1 cellular context compared by ENCODE assay signal in genomic region chr1:109263597-109264378, GRCh38.
TF ChIP-seq lines count a peak whose summit lies in the region.

No MANE protein-coding gene starts in this region.

TF ChIP-seq in HepG2, 621 proteins besides CTCF, POLR2A, EP300 and RAD21 (continued from another document and continues in another):
- TF ChIP-seq, protein P1, sequence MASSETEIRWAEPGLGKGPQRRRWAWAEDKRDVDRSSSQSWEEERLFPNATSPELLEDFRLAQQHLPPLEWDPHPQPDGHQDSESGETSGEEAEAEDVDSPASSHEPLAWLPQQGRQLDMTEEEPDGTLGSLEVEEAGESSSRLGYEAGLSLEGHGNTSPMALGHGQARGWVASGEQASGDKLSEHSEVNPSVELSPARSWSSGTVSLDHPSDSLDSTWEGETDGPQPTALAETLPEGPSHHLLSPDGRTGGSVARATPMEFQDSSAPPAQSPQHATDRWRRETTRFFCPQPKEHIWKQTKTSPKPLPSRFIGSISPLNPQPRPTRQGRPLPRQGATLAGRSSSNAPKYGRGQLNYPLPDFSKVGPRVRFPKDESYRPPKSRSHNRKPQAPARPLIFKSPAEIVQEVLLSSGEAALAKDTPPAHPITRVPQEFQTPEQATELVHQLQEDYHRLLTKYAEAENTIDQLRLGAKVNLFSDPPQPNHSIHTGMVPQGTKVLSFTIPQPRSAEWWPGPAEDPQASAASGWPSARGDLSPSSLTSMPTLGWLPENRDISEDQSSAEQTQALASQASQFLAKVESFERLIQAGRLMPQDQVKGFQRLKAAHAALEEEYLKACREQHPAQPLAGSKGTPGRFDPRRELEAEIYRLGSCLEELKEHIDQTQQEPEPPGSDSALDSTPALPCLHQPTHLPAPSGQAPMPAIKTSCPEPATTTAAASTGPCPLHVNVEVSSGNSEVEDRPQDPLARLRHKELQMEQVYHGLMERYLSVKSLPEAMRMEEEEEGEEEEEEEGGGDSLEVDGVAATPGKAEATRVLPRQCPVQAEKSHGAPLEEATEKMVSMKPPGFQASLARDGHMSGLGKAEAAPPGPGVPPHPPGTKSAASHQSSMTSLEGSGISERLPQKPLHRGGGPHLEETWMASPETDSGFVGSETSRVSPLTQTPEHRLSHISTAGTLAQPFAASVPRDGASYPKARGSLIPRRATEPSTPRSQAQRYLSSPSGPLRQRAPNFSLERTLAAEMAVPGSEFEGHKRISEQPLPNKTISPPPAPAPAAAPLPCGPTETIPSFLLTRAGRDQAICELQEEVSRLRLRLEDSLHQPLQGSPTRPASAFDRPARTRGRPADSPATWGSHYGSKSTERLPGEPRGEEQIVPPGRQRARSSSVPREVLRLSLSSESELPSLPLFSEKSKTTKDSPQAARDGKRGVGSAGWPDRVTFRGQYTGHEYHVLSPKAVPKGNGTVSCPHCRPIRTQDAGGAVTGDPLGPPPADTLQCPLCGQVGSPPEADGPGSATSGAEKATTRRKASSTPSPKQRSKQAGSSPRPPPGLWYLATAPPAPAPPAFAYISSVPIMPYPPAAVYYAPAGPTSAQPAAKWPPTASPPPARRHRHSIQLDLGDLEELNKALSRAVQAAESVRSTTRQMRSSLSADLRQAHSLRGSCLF (CRISPR knock-in tag; IDR thresholded peaks at IDR 0.05; ENCODE audit: borderline replicate concordance): no peak
- TF ChIP-seq ZNF670 (CRISPR knock-in tag; IDR thresholded peaks at IDR 0.05; ENCODE audit: borderline replicate concordance): no peak
- TF ChIP-seq REST (IDR thresholded peaks at IDR 0.05; ENCODE audit: borderline replicate concordance in 1 of 2, low read depth in 1 of 2, low read length in 2 of 2): no peak
- TF ChIP-seq THYN1 (CRISPR knock-in tag; IDR thresholded peaks at IDR 0.05; ENCODE audit: borderline replicate concordance, low read depth): no peak
- TF ChIP-seq POLR2AphosphoS2 (IDR thresholded peaks at IDR 0.05; ENCODE audit: low read depth, low read length): no peak
- TF ChIP-seq ZNF367 (CRISPR knock-in tag; IDR thresholded peaks at IDR 0.05; ENCODE audit: borderline replicate concordance): no peak
- TF ChIP-seq, protein P2, sequence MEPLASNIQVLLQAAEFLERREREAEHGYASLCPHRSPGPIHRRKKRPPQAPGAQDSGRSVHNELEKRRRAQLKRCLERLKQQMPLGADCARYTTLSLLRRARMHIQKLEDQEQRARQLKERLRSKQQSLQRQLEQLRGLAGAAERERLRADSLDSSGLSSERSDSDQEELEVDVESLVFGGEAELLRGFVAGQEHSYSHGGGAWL (CRISPR knock-in tag; IDR thresholded peaks at IDR 0.05): peak; percentile 83
- TF ChIP-seq ZSCAN20 (CRISPR knock-in tag; IDR thresholded peaks at IDR 0.05; ENCODE audit: borderline replicate concordance): no peak
- 0 out of 2 replicates have a peak, but pooled peaks have one; percentile 72 for TF ChIP-seq ZFP37 (CRISPR knock-in tag; IDR thresholded peaks at IDR 0.05; ENCODE audit: borderline replicate concordance)
- no peak; the same call in 1 of the 2 replicates for TF ChIP-seq RCOR2 (CRISPR knock-in tag; IDR thresholded peaks at IDR 0.05)
- no peak for TF ChIP-seq AFF4 (CRISPR knock-in tag; IDR thresholded peaks at IDR 0.05)
- TF ChIP-seq MAFK (conservative IDR thresholded peaks at IDR 0.05 in 1 of 2, IDR thresholded peaks at IDR 0.05 in 1 of 2; ENCODE audit: low read length in 2 of 2): no peak
- TF ChIP-seq ETV6 (CRISPR knock-in tag; conservative IDR thresholded peaks at IDR 0.05): no peak
- TF ChIP-seq ZNF546 (CRISPR knock-in tag; conservative IDR thresholded peaks at IDR 0.05): no peak
- TF ChIP-seq, protein P3, sequence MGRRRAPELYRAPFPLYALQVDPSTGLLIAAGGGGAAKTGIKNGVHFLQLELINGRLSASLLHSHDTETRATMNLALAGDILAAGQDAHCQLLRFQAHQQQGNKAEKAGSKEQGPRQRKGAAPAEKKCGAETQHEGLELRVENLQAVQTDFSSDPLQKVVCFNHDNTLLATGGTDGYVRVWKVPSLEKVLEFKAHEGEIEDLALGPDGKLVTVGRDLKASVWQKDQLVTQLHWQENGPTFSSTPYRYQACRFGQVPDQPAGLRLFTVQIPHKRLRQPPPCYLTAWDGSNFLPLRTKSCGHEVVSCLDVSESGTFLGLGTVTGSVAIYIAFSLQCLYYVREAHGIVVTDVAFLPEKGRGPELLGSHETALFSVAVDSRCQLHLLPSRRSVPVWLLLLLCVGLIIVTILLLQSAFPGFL (CRISPR knock-in tag; IDR thresholded peaks at IDR 0.05): no peak
- TF ChIP-seq EEA1 (CRISPR knock-in tag; IDR thresholded peaks at IDR 0.05; ENCODE audit: borderline replicate concordance): no peak
- TF ChIP-seq RFX3 (CRISPR knock-in tag; IDR thresholded peaks at IDR 0.05): no peak
- TF ChIP-seq, protein P4, sequence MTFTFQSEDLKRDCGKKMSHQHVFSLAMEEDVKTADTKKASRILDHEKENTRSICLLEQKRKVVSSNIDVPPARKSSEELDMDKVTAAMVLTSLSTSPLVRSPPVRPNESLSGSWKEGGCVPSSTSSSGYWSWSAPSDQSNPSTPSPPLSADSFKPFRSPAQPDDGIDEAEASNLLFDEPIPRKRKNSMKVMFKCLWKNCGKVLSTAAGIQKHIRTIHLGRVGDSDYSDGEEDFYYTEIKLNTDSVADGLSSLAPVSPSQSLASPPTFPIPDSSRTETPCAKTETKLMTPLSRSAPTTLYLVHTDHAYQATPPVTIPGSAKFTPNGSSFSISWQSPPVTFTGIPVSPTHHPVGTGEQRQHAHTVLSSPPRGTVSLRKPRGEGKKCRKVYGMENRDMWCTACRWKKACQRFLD (CRISPR knock-in tag; IDR thresholded peaks at IDR 0.05; ENCODE audit: borderline replicate concordance): 0 out of 2 replicates have a peak, but pooled peaks have one; percentile 51
- peak; percentile 63 for TF ChIP-seq YY1 (IDR thresholded peaks at IDR 0.05; ENCODE audit: insufficient read depth, insufficient replicate concordance, low read depth, low read length)
- peak; percentile 64; the same call in 1 of the 2 replicates for TF ChIP-seq ZSCAN21 (CRISPR knock-in tag; IDR thresholded peaks at IDR 0.05; ENCODE audit: borderline replicate concordance)
- TF ChIP-seq, protein P5, sequence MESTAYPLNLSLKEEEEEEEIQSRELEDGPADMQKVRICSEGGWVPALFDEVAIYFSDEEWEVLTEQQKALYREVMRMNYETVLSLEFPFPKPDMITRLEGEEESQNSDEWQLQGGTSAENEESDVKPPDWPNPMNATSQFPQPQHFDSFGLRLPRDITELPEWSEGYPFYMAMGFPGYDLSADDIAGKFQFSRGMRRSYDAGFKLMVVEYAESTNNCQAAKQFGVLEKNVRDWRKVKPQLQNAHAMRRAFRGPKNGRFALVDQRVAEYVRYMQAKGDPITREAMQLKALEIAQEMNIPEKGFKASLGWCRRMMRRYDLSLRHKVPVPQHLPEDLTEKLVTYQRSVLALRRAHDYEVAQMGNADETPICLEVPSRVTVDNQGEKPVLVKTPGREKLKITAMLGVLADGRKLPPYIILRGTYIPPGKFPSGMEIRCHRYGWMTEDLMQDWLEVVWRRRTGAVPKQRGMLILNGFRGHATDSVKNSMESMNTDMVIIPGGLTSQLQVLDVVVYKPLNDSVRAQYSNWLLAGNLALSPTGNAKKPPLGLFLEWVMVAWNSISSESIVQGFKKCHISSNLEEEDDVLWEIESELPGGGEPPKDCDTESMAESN (CRISPR knock-in tag; conservative IDR thresholded peaks at IDR 0.05): peak; percentile 70; the same call in 1 of the 2 replicates
- no peak for TF ChIP-seq TBX3 (IDR thresholded peaks at IDR 0.05; ENCODE audit: borderline replicate concordance)
- TF ChIP-seq NR2F6 (IDR thresholded peaks at IDR 0.05): peak; percentile 14; the same call in 1 of the 2 replicates
- TF ChIP-seq NR2F6 (CRISPR knock-in tag; IDR thresholded peaks at IDR 0.05): peak; percentile 82
- TF ChIP-seq ZNF75D (CRISPR knock-in tag; IDR thresholded peaks at IDR 0.05; ENCODE audit: borderline replicate concordance): no peak
- peak; percentile 41; the same call in 1 of the 2 replicates for TF ChIP-seq RARA (CRISPR knock-in tag; IDR thresholded peaks at IDR 0.05)
- no peak for TF ChIP-seq ZNF570 (CRISPR knock-in tag; IDR thresholded peaks at IDR 0.05; ENCODE audit: borderline replicate concordance)
- TF ChIP-seq SRSF4 (IDR thresholded peaks at IDR 0.05; ENCODE audit: low read depth, low read length, poor library complexity, severe bottlenecking): no peak
- TF ChIP-seq MATR3 (CRISPR knock-in tag; IDR thresholded peaks at IDR 0.05): no peak
- no peak for TF ChIP-seq SNAI1 (CRISPR knock-in tag; IDR thresholded peaks at IDR 0.05; ENCODE audit: borderline replicate concordance)
- TF ChIP-seq ZNF446 (CRISPR knock-in tag; IDR thresholded peaks at IDR 0.05): no peak
- peak; percentile 36; the same call in 1 of the 2 replicates for TF ChIP-seq PPARG (CRISPR knock-in tag; conservative IDR thresholded peaks at IDR 0.05)
- TF ChIP-seq TCF12 (IDR thresholded peaks at IDR 0.05): no peak
- no peak for TF ChIP-seq TCF12 (CRISPR knock-in tag; IDR thresholded peaks at IDR 0.05)
- peak; percentile 92 for TF ChIP-seq ZNF605 (CRISPR knock-in tag; IDR thresholded peaks at IDR 0.05)
- no peak for TF ChIP-seq ZNF552 (CRISPR knock-in tag; IDR thresholded peaks at IDR 0.05; ENCODE audit: borderline replicate concordance)
- TF ChIP-seq ZNF124 (CRISPR knock-in tag; IDR thresholded peaks at IDR 0.05): peak; percentile 83; the same call in 1 of the 2 replicates
- TF ChIP-seq NFIB (CRISPR knock-in tag; IDR thresholded peaks at IDR 0.05; ENCODE audit: borderline replicate concordance): no peak
- TF ChIP-seq KDM5A (IDR thresholded peaks at IDR 0.05; ENCODE audit: borderline replicate concordance, low read length): no peak
- no peak for TF ChIP-seq GPBP1L1 (CRISPR knock-in tag; IDR thresholded peaks at IDR 0.05)
- peak; percentile 86 for TF ChIP-seq PRPF4 (IDR thresholded peaks at IDR 0.05; ENCODE audit: low read depth, low read length, poor library complexity, severe bottlenecking)
- no peak for TF ChIP-seq NR3C1 (CRISPR knock-in tag; IDR thresholded peaks at IDR 0.05)
- TF ChIP-seq CCAR2 (optimal IDR thresholded peaks at IDR 0.05; ENCODE audit: low read depth, low read length): no peak
